Comparison of ENCODE assay signal across 8 cellular contexts in genomic region chr1:111619635-111620411, GRCh38. TPM values are rescaled to one million over a fixed set of nuclear protein-coding genes. Genes with fewer than 3 reads are reported as not detected.
DNase-seq lines count a peak whose midpoint lies in the region; ATAC-seq and TF ChIP-seq lines count a peak whose summit lies in the region.

TSS of gene RAP1A (plus strand) at chr1:111619789. CDS start at chr1:111691361, 71,572 bp downstream.

- no peaks in the 10 kb centered on the region for H3K9me3 Mint-ChIP-seq in neural progenitor cell

- peak within 1 kb of the TSS; percentile 58 for H3K27ac ChIP-seq in foreskin keratinocyte
- H3K27ac ChIP-seq in neural progenitor cell = peak within 1 kb of the TSS; percentile 6
- peak within 1 kb of the TSS; percentile 96 to 100 (median 98) for H3K27ac ChIP-seq in stomach

- in situ Hi-C loops in HAP-1 (cut with MboI; ENCODE audit: low sequenced_read_pairs) = no loop called here

- peaks cover 9% of the 10 kb centered on the region for H3F3A ChIP-seq in neural progenitor cell (ENCODE audit: low read depth)

- intact Hi-C loops in stomach (cut with DNase I; ENCODE audit: low total_unique reads) = no loop called here

- TF ChIP-seq EP300 in stomach (IDR thresholded peaks at IDR 0.05) = no peak

- H3K4me1 ChIP-seq in HAP-1 = peaks cover 9% of the 10 kb centered on the region; the same call in 1 of the 2 replicates
- peaks cover 7% of the 10 kb centered on the region for H3K4me1 ChIP-seq in foreskin keratinocyte
- H3K4me1 ChIP-seq in neural progenitor cell = peaks cover 12% of the 10 kb centered on the region
- H3K4me1 ChIP-seq in stomach = peaks cover 25 to 66% (median 42%) of the 10 kb centered on the region in 4 donors

- DNase-seq in EH (ENCODE audit: low read depth) = peak; percentile 93
- peak; percentile 86 to 97 for DNase-seq in HAP-1 (ENCODE audit: low spot score in 2 of 2)
- DNase-seq in MV-4-11 (lab: John Stamatoyannopoulos, UW) = peak; percentile 81
- peak; percentile 89 for DNase-seq in SK-N-DZ (ENCODE audit: low spot score)
- DNase-seq in activated naive CD4-positive, alpha-beta T cell treated with Interleukin-2 at 50 U/mL for 16 hours = peak; percentile 95
- peak; percentile 48 to 75 for DNase-seq in foreskin keratinocyte
- DNase-seq in neural progenitor cell (ENCODE audit: low spot score) = peak; percentile 97
- peak; percentile 97 for DNase-seq in stomach

- peaks cover 24% of the 10 kb centered on the region for H4K20me1 ChIP-seq in neural progenitor cell (ENCODE audit: low read depth)

- H2AFZ ChIP-seq in neural progenitor cell (replicated peaks) = peak within 1 kb of the TSS; percentile 75

- H3K4me2 ChIP-seq in neural progenitor cell = peak within 1 kb of the TSS; percentile 84

- peaks cover 23% of the 10 kb centered on the region for H3K4me1 Mint-ChIP-seq in neural progenitor cell

- H3K9me3 ChIP-seq in HAP-1 (no peaks in the 10 kb centered on the region), neural progenitor cell (ENCODE audit: low read depth) (no peaks in the 10 kb centered on the region), stomach (no peaks in the 10 kb centered on the region)

- WGBS in stomach, 5 donors = 0 to 2% (median 1%) methylated on average over 45 to 71 of the region's 77 CpGs

- H3K36me3 ChIP-seq in HAP-1 (replicated peaks) (no peaks in the 10 kb centered on the region; the same call in 1 of the 2 replicates), neural progenitor cell (no peaks in the 10 kb centered on the region), stomach (no peaks in the 10 kb centered on the region)

- H3K36me3 Mint-ChIP-seq in neural progenitor cell = no peaks in the 10 kb centered on the region

- ATAC-seq in foreskin keratinocyte = peak; percentile 94

- H3K4me3 Mint-ChIP-seq in neural progenitor cell = peak within 1 kb of the TSS; percentile 88

- H3K27me3 ChIP-seq in HAP-1 (ENCODE audit: low read depth) (no peaks in the 10 kb centered on the region), foreskin keratinocyte (no peaks in the 10 kb centered on the region), neural progenitor cell (no peaks in the 10 kb centered on the region), stomach (no peaks in the 10 kb centered on the region)

- peak in 1 of 4 donors; percentile 44 for TF ChIP-seq POLR2A in stomach (IDR thresholded peaks at IDR 0.05)

- H3K79me2 ChIP-seq in neural progenitor cell (ENCODE audit: low read depth) = peaks cover 50% of the 10 kb centered on the region

- peak within 1 kb of the TSS; percentile 87 for H3K27ac Mint-ChIP-seq in neural progenitor cell

- H3K27me3 Mint-ChIP-seq in neural progenitor cell (ENCODE audit: insufficient read depth, low read depth) = peaks cover 2% of the 10 kb centered on the region

- TF ChIP-seq CTCF in foreskin keratinocyte (conservative IDR thresholded peaks at IDR 0.05) (no peak), neural progenitor cell (IDR thresholded peaks at IDR 0.05) (no peak), stomach (IDR thresholded peaks at IDR 0.05) (no peak)

- peak within 1 kb of the TSS; percentile 56 for H3K9ac ChIP-seq in neural progenitor cell

- H3K4me3 ChIP-seq in HAP-1 (peak within 1 kb of the TSS; percentile 61), neural progenitor cell (peak within 1 kb of the TSS; percentile 54), stomach (peak within 1 kb of the TSS; percentile 75 to 87 (median 80))

RNA-seq across cellular contexts. Expression of gene RAP1A, which starts in this region (rescaled TPM):
- 14.5 and 16.9 TPM in 2 replicates for polyA plus RNA-seq in SK-N-DZ (2014; cell fraction: cytosol; rRNA removed)
- polyA plus RNA-seq in SK-N-DZ (2014; cell fraction: nucleus; rRNA removed) = 13.5 and 16.0 TPM in 2 replicates
- total RNA-seq in foreskin keratinocyte (39.3 and 42.1 TPM in 2 replicates), neural progenitor cell (ENCODE audit: low replicate concordance) (10.4 and 27.5 TPM in 2 replicates), stomach (100 to 1,000 TPM in 1 of 5 donors, 10 to 100 TPM in 4; 20.9 to 138 (median 65.5) TPM)
- polyA plus RNA-seq in foreskin keratinocyte (43.0 and 53.2 TPM in 2 replicates), stomach (100 to 1,000 TPM in 1 of 3 donors, 10 to 100 TPM in 2; 74.3 to 175 (median 96.4) TPM)

Comparison
In these comparisons a context has a peak if more than half of its experiments do, and no peak if none do; other contexts are left out.
1. Peak in every context shown above with its lines: DNase-seq, ATAC-seq, H3K4me3 ChIP-seq and H3K27ac ChIP-seq.
2. H3K27ac ChIP-seq: peak in every context shown above with its lines; median percentile 98 in stomach; 58 in foreskin keratinocyte; 6 in neural progenitor cell.